In the genomic region with DNA sequence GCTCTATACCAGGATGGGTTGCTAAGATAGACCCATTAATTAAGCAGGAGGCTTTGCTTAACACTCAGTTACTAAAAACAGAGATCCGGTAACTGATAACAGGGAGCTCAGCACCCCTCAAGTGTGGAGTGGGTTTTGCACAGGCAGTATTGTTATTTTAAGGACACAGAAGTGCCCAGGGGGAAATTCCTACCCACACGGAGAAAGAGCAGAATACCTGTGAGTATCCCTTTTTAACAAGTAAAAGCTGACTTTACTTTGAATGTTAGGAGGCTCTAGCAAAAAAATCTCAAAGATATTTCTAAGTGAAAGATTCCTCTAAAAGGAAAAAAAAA, we compare ENCODE assay signal across 16 cellular contexts. TPM values are rescaled to one million over a fixed set of nuclear protein-coding genes. Genes with fewer than 3 reads are reported as not detected.
DNase-seq lines count a peak whose midpoint lies in the region; ATAC-seq and TF ChIP-seq lines count a peak whose summit lies in the region.
"Had no signal": no experiment of that assay in that cellular context is flagged by ENCODE, and none has a peak within 500 bp of the region (broad histone marks: within the 10 kb centered on the region; RNA-seq: fewer than 3 reads in every experiment).

No MANE protein-coding gene starts in this region.

- WGBS in mesenchymal stem cell, result 70% methylated on average over 1 of the region's 2 CpGs

- DNase-seq in Caco-2, result no peak
- no peak for DNase-seq in Jurkat, Clone E6-1 (ENCODE audit: low read depth, low spot score)
- no peak for DNase-seq in central memory CD8-positive, alpha-beta T cell (ENCODE audit: low spot score in 2 of 2)
- DNase-seq in mesenchymal stem cell, result no peak
- no peak for DNase-seq in activated CD4-positive, alpha-beta T cell treated with anti-CD3 and anti-CD28 coated beads, Interleukin-2, amount 50 U/mL, for 4 hours
- no peak for DNase-seq in NCI-H1417 (lab: John Stamatoyannopoulos, UW)
- DNase-seq: activated CD4-positive, alpha-beta T cell treated with anti-CD3 and anti-CD28 coated beads for 36 hours; activated CD8-positive, alpha-beta memory T cell treated with anti-CD3 and anti-CD28 coated beads, Interleukin-2, amount 10 ng/mL, durations not matched to agents 7 days and 5 days; heart right ventricle; NCI-H524 treated with DMSO at 0.1 percent for 48 hours had no signal

- H3K9ac ChIP-seq in mesenchymal stem cell (ENCODE audit: low read length), result no peak overlapping the region
- H3K9ac ChIP-seq: BLaER1 had no signal

- CTCF ChIA-PET in Caco-2 (lab: Charles Lee), result interaction anchor here (0.6 to 2.6 kb wide), 4 partner anchors 27 to 225 kb away, joined by 3 to 10 read pairs (median 4); a partner anchor contains a TSS

- peaks cover 41% of the 10 kb centered on the region for H3K4me1 Mint-ChIP-seq in Caco-2 (ENCODE audit: low read depth, unreplicated experiment)
- no peaks in the 10 kb centered on the region for H3K4me1 Mint-ChIP-seq in central memory CD8-positive, alpha-beta T cell
- H3K4me1 Mint-ChIP-seq: activated CD4-positive, alpha-beta T cell treated with anti-CD3 and anti-CD28 coated beads for 36 hours; activated CD8-positive, alpha-beta memory T cell treated with anti-CD3 and anti-CD28 coated beads, Interleukin-2, amount 10 ng/mL, durations not matched to agents 7 days and 5 days had no signal

- no peak overlapping the region for H2BK15ac ChIP-seq in mesenchymal stem cell (ENCODE audit: low read depth, poor library complexity, severe bottlenecking)

- peaks cover 2% of the 10 kb centered on the region for H3K79me1 ChIP-seq in mesenchymal stem cell (replicated peaks; ENCODE audit: low read length, poor library complexity, severe bottlenecking)

- TF ChIP-seq CTCF in Caco-2 (IDR thresholded peaks at IDR 0.05; ENCODE audit: insufficient read depth in 1 of 2, low read depth in 1 of 2, low read length in 1 of 2, severe bottlenecking in 1 of 2, unreplicated experiment in 1 of 2), result no peak

- H3K36me3 ChIP-seq in Caco-2 (ENCODE audit: control insufficient read depth, insufficient read depth, low read length), result no peaks in the 10 kb centered on the region
- H3K36me3 ChIP-seq in mesenchymal stem cell (ENCODE audit: control insufficient read depth in 1 of 2, insufficient read depth in 2 of 2, low read depth in 1 of 2, low read length in 2 of 2), result no peaks in the 10 kb centered on the region
- H3K36me3 ChIP-seq: BLaER1, right atrium auricular region had no signal

- no peak overlapping the region for H3K4ac ChIP-seq in mesenchymal stem cell (ENCODE audit: low read depth in 1 of 2, low read length in 2 of 2)

- H2AK5ac ChIP-seq in mesenchymal stem cell (ENCODE audit: low read length, severe bottlenecking), result peak overlapping the region; percentile 88

- H3K4me1 ChIP-seq in Caco-2, result peaks cover 34% of the 10 kb centered on the region
- H3K4me1 ChIP-seq in mesenchymal stem cell (ENCODE audit: control insufficient read depth, insufficient read depth, low read depth, low read length), result peaks cover 24% of the 10 kb centered on the region

- no peaks in the 10 kb centered on the region for H3K27me3 Mint-ChIP-seq in Caco-2 (ENCODE audit: insufficient read depth, unreplicated experiment)
- H3K27me3 Mint-ChIP-seq in central memory CD8-positive, alpha-beta T cell, result no peaks in the 10 kb centered on the region
- H3K27me3 Mint-ChIP-seq: activated CD4-positive, alpha-beta T cell treated with anti-CD3 and anti-CD28 coated beads for 36 hours; activated CD8-positive, alpha-beta memory T cell treated with anti-CD3 and anti-CD28 coated beads, Interleukin-2, amount 10 ng/mL, durations not matched to agents 7 days and 5 days; brain had no signal

- no peak overlapping the region for H2BK5ac ChIP-seq in mesenchymal stem cell (ENCODE audit: low read depth, low read length, poor library complexity, severe bottlenecking)

- no peak overlapping the region for H2BK120ac ChIP-seq in mesenchymal stem cell (ENCODE audit: low read depth, low read length)

- intact Hi-C loops in Caco-2 (cut with micrococcal nuclease; ENCODE audit: unreplicated experiment), result loop anchor here (5.0 kb wide), 1 partner anchor 40 kb away; no protein-coding TSS in a partner anchor

- H3K9me3 ChIP-seq in Caco-2 (no peaks in the 10 kb centered on the region), mesenchymal stem cell (ENCODE audit: control insufficient read depth, low read length) (no peaks in the 10 kb centered on the region)
- H3K9me3 ChIP-seq: BLaER1, heart right ventricle, right atrium auricular region had no signal

- peaks cover 4% of the 10 kb centered on the region for H3K36me3 Mint-ChIP-seq in Caco-2 (ENCODE audit: insufficient read depth, unreplicated experiment)
- peaks cover 11% of the 10 kb centered on the region for H3K36me3 Mint-ChIP-seq in central memory CD8-positive, alpha-beta T cell (ENCODE audit: insufficient read depth)
- H3K36me3 Mint-ChIP-seq: activated CD8-positive, alpha-beta memory T cell treated with anti-CD3 and anti-CD28 coated beads, Interleukin-2, amount 10 ng/mL, durations not matched to agents 7 days and 5 days had no signal

- H4K8ac ChIP-seq in mesenchymal stem cell (ENCODE audit: low read length), result no peak overlapping the region

- no peak overlapping the region for H3K14ac ChIP-seq in mesenchymal stem cell (ENCODE audit: low read length in 2 of 2)

- H4K91ac ChIP-seq in mesenchymal stem cell (ENCODE audit: low read length), result no peak overlapping the region

- no peak overlapping the region for H3K23ac ChIP-seq in mesenchymal stem cell (ENCODE audit: low read length in 2 of 2)

- H3K4me3 Mint-ChIP-seq in Caco-2 (ENCODE audit: unreplicated experiment), result no peak overlapping the region
- no peak overlapping the region for H3K4me3 Mint-ChIP-seq in central memory CD8-positive, alpha-beta T cell
- H3K4me3 Mint-ChIP-seq: activated CD4-positive, alpha-beta T cell treated with anti-CD3 and anti-CD28 coated beads for 36 hours; activated CD8-positive, alpha-beta memory T cell treated with anti-CD3 and anti-CD28 coated beads, Interleukin-2, amount 10 ng/mL, durations not matched to agents 7 days and 5 days; brain had no signal

- H2BK12ac ChIP-seq in mesenchymal stem cell (ENCODE audit: low read length in 2 of 2), result no peak overlapping the region

- H3K4me3 ChIP-seq in Caco-2 (ENCODE audit: low read depth, low read length) (no peak overlapping the region), mesenchymal stem cell (ENCODE audit: insufficient read depth in 1 of 2, low read depth in 1 of 2, low read length in 2 of 2) (no peak overlapping the region)
- H3K4me3 ChIP-seq in Jurkat, Clone E6-1 (ENCODE audit: low read length), result peak overlapping the region; percentile 17
- H3K4me3 ChIP-seq: BLaER1, coronary artery, heart right ventricle, right atrium auricular region had no signal

- H3K9me3 Mint-ChIP-seq in Caco-2 (ENCODE audit: unreplicated experiment), result no peaks in the 10 kb centered on the region
- no peaks in the 10 kb centered on the region for H3K9me3 Mint-ChIP-seq in central memory CD8-positive, alpha-beta T cell
- H3K9me3 Mint-ChIP-seq: brain had no signal

- POLR2A ChIA-PET in Caco-2 (lab: Charles Lee), result interaction anchor here (0.7 to 1.9 kb wide), 3 partner anchors 33 to 103 kb away, joined by 3 to 6 read pairs (median 6); a partner anchor contains a TSS

- H3K18ac ChIP-seq in mesenchymal stem cell (ENCODE audit: low read depth in 1 of 2, low read length in 2 of 2), result no peak overlapping the region

- H3K27ac Mint-ChIP-seq in Caco-2 (ENCODE audit: unreplicated experiment), result peak overlapping the region; percentile 48
- peak overlapping the region; percentile 16 for H3K27ac Mint-ChIP-seq in central memory CD8-positive, alpha-beta T cell (ENCODE audit: low read depth)
- H3K27ac Mint-ChIP-seq: activated CD4-positive, alpha-beta T cell treated with anti-CD3 and anti-CD28 coated beads for 36 hours; activated CD8-positive, alpha-beta memory T cell treated with anti-CD3 and anti-CD28 coated beads, Interleukin-2, amount 10 ng/mL, durations not matched to agents 7 days and 5 days had no signal

- BruUV-seq in Caco-2 (replicated peaks; lab: Mats Ljungman, UMichigan), result no TSS peak

- no peak overlapping the region for H2AFZ ChIP-seq in mesenchymal stem cell (ENCODE audit: low read depth, low read length)

- no peaks in the 10 kb centered on the region for H3K27me3 ChIP-seq in Caco-2 (replicated peaks; ENCODE audit: control insufficient read depth, insufficient read depth, low read length)
- no peaks in the 10 kb centered on the region for H3K27me3 ChIP-seq in mesenchymal stem cell (ENCODE audit: control insufficient read depth in 1 of 2, insufficient read depth in 1 of 2, low read length in 2 of 2)
- H3K27me3 ChIP-seq: BLaER1, heart right ventricle, right atrium auricular region had no signal

- no peak overlapping the region for H3K4me2 ChIP-seq in mesenchymal stem cell (ENCODE audit: low read length, poor library complexity, severe bottlenecking)
- H3K4me2 ChIP-seq: BLaER1 had no signal

- peak overlapping the region; percentile 42 for H3K27ac ChIP-seq in mesenchymal stem cell (ENCODE audit: low read length, poor library complexity, severe bottlenecking)
- H3K27ac ChIP-seq: BLaER1, coronary artery, heart right ventricle, right atrium auricular region had no signal

- no peak for ATAC-seq in central memory CD8-positive, alpha-beta T cell (replicated peaks; ENCODE audit: extremely low read depth, poor library complexity, severe bottlenecking)
- ATAC-seq in HG02981 (IDR thresholded peaks at IDR 0.05; ENCODE audit: unreplicated experiment) (no peak), HG03342 (IDR thresholded peaks at IDR 0.05; ENCODE audit: unreplicated experiment) (no peak)
- ATAC-seq: activated CD4-positive, alpha-beta T cell treated with anti-CD3 and anti-CD28 coated beads for 36 hours; activated CD8-positive, alpha-beta memory T cell treated with anti-CD3 and anti-CD28 coated beads, Interleukin-2, amount 10 ng/mL, durations not matched to agents 7 days and 5 days had no signal

RNA-seq across cellular contexts. Expression of a gene that starts 32.8 kb away (rescaled TPM):
- 8.3 TPM in 2 replicates for total RNA-seq in Caco-2 (2022)
- 1.8 TPM for polyA plus RNA-seq in Jurkat, Clone E6-1 (2012; ENCODE audit: insufficient read depth, insufficient read length)
- 0.06 TPM for polyA plus RNA-seq in mesenchymal stem cell (2013, experiment 1 of 2)
- polyA plus RNA-seq in mesenchymal stem cell (2013, experiment 2 of 2), result 0.10 TPM

RNA-seq across cellular contexts. Expression of a gene that starts 59.8 kb away (rescaled TPM):
- total RNA-seq in Caco-2 (2022), result 119 and 124 TPM in 2 replicates
- 148 TPM for polyA plus RNA-seq in Jurkat, Clone E6-1 (2012; ENCODE audit: insufficient read depth, insufficient read length)
- 68.6 TPM for polyA plus RNA-seq in mesenchymal stem cell (2013, experiment 1 of 2)
- 67.4 TPM for polyA plus RNA-seq in mesenchymal stem cell (2013, experiment 2 of 2)

RNA-seq across cellular contexts. Expression of a gene that starts 59.8 kb away (rescaled TPM):
- 124 and 126 TPM in 2 replicates for total RNA-seq in Caco-2 (2022)
- 159 TPM for polyA plus RNA-seq in Jurkat, Clone E6-1 (2012; ENCODE audit: insufficient read depth, insufficient read length)
- 27.9 TPM for polyA plus RNA-seq in mesenchymal stem cell (2013, experiment 1 of 2)
- 27.8 TPM for polyA plus RNA-seq in mesenchymal stem cell (2013, experiment 2 of 2)
